20 cellular contexts compared by ENCODE assay signal in genomic region chr14:92936085-92936484, GRCh38. TPM values are rescaled to one million over a fixed set of nuclear protein-coding genes. Genes with fewer than 3 reads are reported as not detected.
DNase-seq lines count a peak whose midpoint lies in the region; ATAC-seq and TF ChIP-seq lines count a peak whose summit lies in the region.
"Had no signal": no experiment of that assay in that cellular context is flagged by ENCODE, and none has a peak within 500 bp of the region (broad histone marks: within the 10 kb centered on the region; RNA-seq: fewer than 3 reads in every experiment).

No MANE protein-coding gene starts in this region.

- H3K14ac ChIP-seq in neuronal stem cell (ENCODE audit: low read length) (no peak overlapping the region), H9 (ENCODE audit: insufficient read depth, low read length) (no peak overlapping the region)

- no peak overlapping the region for H2BK5ac ChIP-seq in neuronal stem cell (ENCODE audit: low read length)
- no peak overlapping the region for H2BK5ac ChIP-seq in H9 (ENCODE audit: insufficient read length, low read length)

- no peak overlapping the region for H4K8ac ChIP-seq in neuronal stem cell (ENCODE audit: low read depth, low read length)
- H4K8ac ChIP-seq in H9 (replicated peaks; ENCODE audit: insufficient read length, low read depth, low read length) = no peak overlapping the region

- H3K23ac ChIP-seq in neuronal stem cell (ENCODE audit: low read depth, low read length, poor library complexity) (peak overlapping the region; percentile 81), H9 (ENCODE audit: insufficient read length, low read depth, low read length) (no peak overlapping the region)

- H3K4me3 ChIP-seq in left ventricle myocardium inferior (no peak overlapping the region), neuronal stem cell (ENCODE audit: low read length in 2 of 2) (peak overlapping the region in 1 of 2 donors; percentile 40), smooth muscle cell (no peak overlapping the region)
- H3K4me3 ChIP-seq: BLaER1 treated with 17β-estradiol and CSF1 and Interleukin-3, amounts not matched to agents 10 nM and 100 nM had no signal

- no peaks in the 10 kb centered on the region for H3K9me3 Mint-ChIP-seq in type B pancreatic cell
- H3K9me3 Mint-ChIP-seq in H9 = no peaks in the 10 kb centered on the region; a peak in 1 of 5 replicates
- H3K9me3 Mint-ChIP-seq in stimulated activated effector memory CD8-positive, alpha-beta T cell treated with anti-CD3 and anti-CD28 coated beads, Interleukin-12 subunit alpha, Interleukin-12 subunit beta, amount 100 ng/mL, for 72 hours = no peaks in the 10 kb centered on the region
- H3K9me3 Mint-ChIP-seq: CD4-positive, alpha-beta T cell; CD8-positive, alpha-beta T cell had no signal

- TF ChIP-seq RAD21 in Ishikawa (IDR thresholded peaks at IDR 0.05; ENCODE audit: low read depth) = no peak; the same call in 1 of the 2 replicates

- no peaks in the 10 kb centered on the region for H4K20me1 ChIP-seq in H9 (ENCODE audit: control insufficient read depth, insufficient read depth, insufficient read length)
- no peaks in the 10 kb centered on the region for H4K20me1 ChIP-seq in smooth muscle cell (ENCODE audit: low read depth)

- H3T11ph ChIP-seq in H9 (ENCODE audit: low read length) = no peak overlapping the region

- H3K4ac ChIP-seq in neuronal stem cell (ENCODE audit: low read length) (no peak overlapping the region), H9 (ENCODE audit: low read depth, low read length) (no peak overlapping the region)

- H4K5ac ChIP-seq in H9 (ENCODE audit: insufficient read length, low read depth, low read length) = no peak overlapping the region

- H3K79me1 ChIP-seq in neuronal stem cell (ENCODE audit: low read depth, low read length) (peaks cover 3% of the 10 kb centered on the region), H9 (ENCODE audit: insufficient read depth, low read depth, low read length, poor library complexity, severe bottlenecking) (no peaks in the 10 kb centered on the region)

- no peak overlapping the region for H2AK5ac ChIP-seq in neuronal stem cell (ENCODE audit: low read depth, low read length)
- no peak overlapping the region for H2AK5ac ChIP-seq in H9 (ENCODE audit: insufficient read length, low read length)

- H3K4me1 Mint-ChIP-seq in type B pancreatic cell (ENCODE audit: unreplicated experiment) (no peaks in the 10 kb centered on the region), H9 (no peaks in the 10 kb centered on the region)
- H3K4me1 Mint-ChIP-seq in stimulated activated effector memory CD8-positive, alpha-beta T cell treated with anti-CD3 and anti-CD28 coated beads, Interleukin-12 subunit alpha, Interleukin-12 subunit beta, amount 100 ng/mL, for 72 hours = peaks cover 8% of the 10 kb centered on the region

- H3K79me2 ChIP-seq in H9 (ENCODE audit: insufficient read depth, low read length) = no peaks in the 10 kb centered on the region
- no peaks in the 10 kb centered on the region for H3K79me2 ChIP-seq in smooth muscle cell (ENCODE audit: low read depth)

- H3K9me3 ChIP-seq in left ventricle myocardium inferior (replicated peaks) (no peaks in the 10 kb centered on the region), neuronal stem cell (replicated peaks in 1 of 2; ENCODE audit: control insufficient read depth in 2 of 2, insufficient read depth in 1 of 2, low read depth in 1 of 2, low read length in 2 of 2) (no peaks in the 10 kb centered on the region), H9 (ENCODE audit: control insufficient read depth, low read depth, low read length) (no peaks in the 10 kb centered on the region), smooth muscle cell (replicated peaks; ENCODE audit: low read depth) (no peaks in the 10 kb centered on the region)
- H3K9me3 ChIP-seq: BLaER1 treated with 17β-estradiol and CSF1 and Interleukin-3, amounts not matched to agents 10 nM and 100 nM; Caco-2 had no signal

- H3K27ac Mint-ChIP-seq in type B pancreatic cell (peak overlapping the region; percentile 65), H9 (no peak overlapping the region)
- H3K27ac Mint-ChIP-seq in stimulated activated effector memory CD8-positive, alpha-beta T cell treated with anti-CD3 and anti-CD28 coated beads, Interleukin-12 subunit alpha, Interleukin-12 subunit beta, amount 100 ng/mL, for 72 hours = no peak overlapping the region
- H3K27ac Mint-ChIP-seq: CD4-positive, alpha-beta T cell; CD8-positive, alpha-beta T cell had no signal

- H3K27me3 ChIP-seq in left ventricle myocardium inferior (ENCODE audit: low read depth) = no peaks in the 10 kb centered on the region
- H3K27me3 ChIP-seq in neuronal stem cell (ENCODE audit: control insufficient read depth in 3 of 3, insufficient read depth in 3 of 3, low read depth in 1 of 3, low read length in 3 of 3) = no peaks in the 10 kb centered on the region
- H3K27me3 ChIP-seq in H9 (ENCODE audit: insufficient read depth, low read length) = no peaks in the 10 kb centered on the region
- H3K27me3 ChIP-seq in smooth muscle cell (ENCODE audit: low read depth) = no peaks in the 10 kb centered on the region
- H3K27me3 ChIP-seq: BLaER1 treated with 17β-estradiol and CSF1 and Interleukin-3, amounts not matched to agents 10 nM and 100 nM had no signal

- peaks cover 29% of the 10 kb centered on the region for H3K36me3 ChIP-seq in left ventricle myocardium inferior
- H3K36me3 ChIP-seq in neuronal stem cell (replicated peaks in 1 of 2; ENCODE audit: control insufficient read depth in 2 of 2, insufficient read depth in 2 of 2, low read length in 2 of 2) = no peaks in the 10 kb centered on the region
- no peaks in the 10 kb centered on the region for H3K36me3 ChIP-seq in smooth muscle cell (ENCODE audit: low read depth)

- H3K36me3 Mint-ChIP-seq in type B pancreatic cell (no peaks in the 10 kb centered on the region), H9 (ENCODE audit: insufficient read depth in 1 of 3, low read depth in 3 of 3) (peaks cover 0 to 7% (median 1%) of the 10 kb centered on the region in 3 experiments; a peak in 5 of 7 replicates)
- peaks cover 41% of the 10 kb centered on the region for H3K36me3 Mint-ChIP-seq in stimulated activated effector memory CD8-positive, alpha-beta T cell treated with anti-CD3 and anti-CD28 coated beads, Interleukin-12 subunit alpha, Interleukin-12 subunit beta, amount 100 ng/mL, for 72 hours

- WGBS in neuronal stem cell (ENCODE audit: extremely low coverage in 2 of 2, insufficient read length in 2 of 2, insufficient replicate concordance in 1 of 2), 2 donors = no CpG with 5 or more reads among the region's 11 CpGs
- WGBS in H9 (ENCODE audit: extremely low coverage, insufficient read length, low lambda C conversion rate) = no CpG with 5 or more reads among the region's 11 CpGs
- 94% methylated on average over 11 of the region's 11 CpGs for WGBS in smooth muscle cell (ENCODE audit: low lambda C conversion rate)

- H3K9ac ChIP-seq in neuronal stem cell (ENCODE audit: low read depth, low read length, poor library complexity) (peak overlapping the region; percentile 45), H9 (ENCODE audit: extremely low read depth, insufficient read length, low read length) (no peak overlapping the region), smooth muscle cell (ENCODE audit: low read depth) (no peak overlapping the region)
- H3K9ac ChIP-seq: BLaER1 treated with 17β-estradiol and CSF1 and Interleukin-3, amounts not matched to agents 10 nM and 100 nM had no signal

- H3K56ac ChIP-seq in H9 (ENCODE audit: insufficient read length, low read depth, low read length) = no peak overlapping the region

- no peak overlapping the region for H2BK20ac ChIP-seq in H9 (ENCODE audit: low read depth, low read length, poor library complexity, severe bottlenecking)

- H3K27ac ChIP-seq in left ventricle myocardium inferior (replicated peaks) = no peak overlapping the region
- H3K27ac ChIP-seq in neuronal stem cell (replicated peaks; ENCODE audit: low read length) = no peak overlapping the region
- H3K27ac ChIP-seq in H9 (ENCODE audit: insufficient read length, low read depth, low read length) = no peak overlapping the region
- no peak overlapping the region for H3K27ac ChIP-seq in smooth muscle cell (ENCODE audit: low read depth)
- H3K27ac ChIP-seq: BLaER1 treated with 17β-estradiol and CSF1 and Interleukin-3, amounts not matched to agents 10 nM and 100 nM; C4-2B had no signal

- H3K4me1 ChIP-seq in left ventricle myocardium inferior (peaks cover 8% of the 10 kb centered on the region), neuronal stem cell (ENCODE audit: control insufficient read depth in 2 of 2, insufficient read depth in 1 of 2, low read depth in 1 of 2, low read length in 2 of 2) (no peaks in the 10 kb centered on the region), H9 (ENCODE audit: insufficient read depth, low read length) (no peaks in the 10 kb centered on the region), smooth muscle cell (ENCODE audit: low read depth) (no peaks in the 10 kb centered on the region)
- H3K4me1 ChIP-seq: Caco-2 had no signal

- no peak overlapping the region for H3K4me3 Mint-ChIP-seq in type B pancreatic cell
- no peak overlapping the region for H3K4me3 Mint-ChIP-seq in H9
- no peak overlapping the region for H3K4me3 Mint-ChIP-seq in stimulated activated effector memory CD8-positive, alpha-beta T cell treated with anti-CD3 and anti-CD28 coated beads, Interleukin-12 subunit alpha, Interleukin-12 subunit beta, amount 100 ng/mL, for 72 hours
- H3K4me3 Mint-ChIP-seq: CD4-positive, alpha-beta T cell; CD8-positive, alpha-beta T cell had no signal

- H3F3A ChIP-seq in smooth muscle cell (ENCODE audit: low read depth) = no peaks in the 10 kb centered on the region

- no peak overlapping the region for H2BK120ac ChIP-seq in neuronal stem cell (ENCODE audit: low read depth, low read length)
- no peak overlapping the region for H2BK120ac ChIP-seq in H9 (ENCODE audit: low read depth, low read length, poor library complexity, severe bottlenecking)

- DNase-seq in Right ventricle myocardium inferior (ENCODE audit: missing footprints) = peak; percentile 9
- DNase-seq in left ventricle myocardium inferior = no peak
- no peak for DNase-seq in neuronal stem cell (ENCODE audit: low spot score)
- DNase-seq in type B pancreatic cell (ENCODE audit: extremely low spot score, unreplicated experiment) = no peak
- DNase-seq in H9 = no peak
- no peak for DNase-seq in smooth muscle cell (lab: John Stamatoyannopoulos, UW; ENCODE audit: unreplicated experiment)
- no peak for DNase-seq in stimulated activated effector memory CD8-positive, alpha-beta T cell treated with anti-CD3 and anti-CD28 coated beads, Interleukin-12 subunit alpha, Interleukin-12 subunit beta, amount 100 ng/mL, for 72 hours (ENCODE audit: low spot score in 2 of 2)
- DNase-seq: 8988T; ACHN; Caco-2; Calu3; CD4-positive, alpha-beta T cell; CD8-positive, alpha-beta T cell; DMS79 treated with DMSO at 0.1 percent for 48 hours; GF-D8 had no signal

- H2BK15ac ChIP-seq in neuronal stem cell (ENCODE audit: low read length) = no peak overlapping the region
- H2BK15ac ChIP-seq in H9 (ENCODE audit: low read depth, low read length) = no peak overlapping the region

- H3K27me3 Mint-ChIP-seq in type B pancreatic cell = no peaks in the 10 kb centered on the region
- no peaks in the 10 kb centered on the region; the same call in 1 of the 2 replicates for H3K27me3 Mint-ChIP-seq in H9 (ENCODE audit: low read depth)
- H3K27me3 Mint-ChIP-seq: CD4-positive, alpha-beta T cell had no signal

- H3K23me2 ChIP-seq in H9 (ENCODE audit: insufficient read length, low read depth, low read length, poor library complexity, severe bottlenecking) = no peaks in the 10 kb centered on the region

- H3K4me2 ChIP-seq in neuronal stem cell (ENCODE audit: insufficient read depth, low read length, poor library complexity, severe bottlenecking) = no peak overlapping the region
- no peak overlapping the region for H3K4me2 ChIP-seq in H9 (ENCODE audit: insufficient read depth, insufficient read length, low read length)
- H3K4me2 ChIP-seq in smooth muscle cell = no peak overlapping the region
- H3K4me2 ChIP-seq: BLaER1 treated with 17β-estradiol and CSF1 and Interleukin-3, amounts not matched to agents 10 nM and 100 nM had no signal

- no peak for ATAC-seq in Right ventricle myocardium inferior
- no peak for ATAC-seq in stimulated activated effector memory CD8-positive, alpha-beta T cell treated with anti-CD3 and anti-CD28 coated beads, Interleukin-12 subunit alpha, Interleukin-12 subunit beta, amount 100 ng/mL, for 72 hours
- ATAC-seq: CD8-positive, alpha-beta T cell had no signal

- H3K18ac ChIP-seq in neuronal stem cell (ENCODE audit: low read length) (no peak overlapping the region), H9 (ENCODE audit: insufficient read length, low read depth, low read length) (no peak overlapping the region)

- no peak overlapping the region for H4K91ac ChIP-seq in neuronal stem cell (ENCODE audit: low read depth, low read length, poor library complexity)
- no peak overlapping the region for H4K91ac ChIP-seq in H9 (ENCODE audit: insufficient read length, low read depth, low read length)

- H2BK12ac ChIP-seq in neuronal stem cell (ENCODE audit: low read length) (no peak overlapping the region), H9 (ENCODE audit: insufficient read length, low read depth, low read length) (no peak overlapping the region)

- no peak for TF ChIP-seq CTCF in left ventricle myocardium inferior (IDR thresholded peaks at IDR 0.05; ENCODE audit: borderline replicate concordance)
- TF ChIP-seq CTCF in type B pancreatic cell (conservative IDR thresholded peaks at IDR 0.05) = no peak
- TF ChIP-seq CTCF in H9 (conservative IDR thresholded peaks at IDR 0.05) = no peak
- TF ChIP-seq CTCF in smooth muscle cell (IDR thresholded peaks at IDR 0.05; ENCODE audit: borderline replicate concordance, insufficient read depth, poor library complexity, severe bottlenecking) = no peak

- H2AFZ ChIP-seq in neuronal stem cell (ENCODE audit: low read length) (no peak overlapping the region), H9 (ENCODE audit: low read length) (no peak overlapping the region), smooth muscle cell (ENCODE audit: low read depth) (no peak overlapping the region)

- intact Hi-C loops in Right ventricle myocardium inferior (cut with DNase I) = no loop called here
- intact Hi-C loops in left ventricle myocardium inferior (cut with micrococcal nuclease) = no loop called here

- no peak for TF ChIP-seq EP300 in Ishikawa (IDR thresholded peaks at IDR 0.05; ENCODE audit: borderline replicate concordance)

RNA-seq across cellular contexts. Expression of gene CHGA, which starts 13.1 kb away (rescaled TPM):
- total RNA-seq in Right ventricle myocardium inferior = not detected
- total RNA-seq in left ventricle myocardium inferior = not detected
- 0.14 TPM for polyA plus RNA-seq in neuronal stem cell (2013, experiment 1 of 2)
- polyA plus RNA-seq in neuronal stem cell (2013, experiment 2 of 2) = 0.14 TPM
- total RNA-seq in type B pancreatic cell (ENCODE audit: low replicate concordance) = 1,527 and 3,424 TPM in 2 replicates
- total RNA-seq in H9 (2021) = 6.7 and 7.8 TPM in 2 replicates
- total RNA-seq in smooth muscle cell = not detected in 2 replicates
- polyA plus RNA-seq in smooth muscle cell = not detected in 2 replicates
- total RNA-seq: Caco-2; CD4-positive, alpha-beta T cell; CD8-positive, alpha-beta T cell had no signal
- polyA plus RNA-seq: AG04450, BJ had no signal

Comparison
In these comparisons a context has a peak if more than half of its experiments do, and no peak if none do; other contexts are left out.
1. RNA of gene CHGA, which starts 13.1 kb away (total RNA-seq): 1,527 to 3,424 TPM in type B pancreatic cell; 6.7 to 7.8 TPM in H9, not detected in left ventricle myocardium inferior (single experiment), not detected in Right ventricle myocardium inferior (single experiment) and not detected in smooth muscle cell; every median in the first group is over 100 times any median in the second.